9 cellular contexts compared by ENCODE assay signal in the genomic region with DNA sequence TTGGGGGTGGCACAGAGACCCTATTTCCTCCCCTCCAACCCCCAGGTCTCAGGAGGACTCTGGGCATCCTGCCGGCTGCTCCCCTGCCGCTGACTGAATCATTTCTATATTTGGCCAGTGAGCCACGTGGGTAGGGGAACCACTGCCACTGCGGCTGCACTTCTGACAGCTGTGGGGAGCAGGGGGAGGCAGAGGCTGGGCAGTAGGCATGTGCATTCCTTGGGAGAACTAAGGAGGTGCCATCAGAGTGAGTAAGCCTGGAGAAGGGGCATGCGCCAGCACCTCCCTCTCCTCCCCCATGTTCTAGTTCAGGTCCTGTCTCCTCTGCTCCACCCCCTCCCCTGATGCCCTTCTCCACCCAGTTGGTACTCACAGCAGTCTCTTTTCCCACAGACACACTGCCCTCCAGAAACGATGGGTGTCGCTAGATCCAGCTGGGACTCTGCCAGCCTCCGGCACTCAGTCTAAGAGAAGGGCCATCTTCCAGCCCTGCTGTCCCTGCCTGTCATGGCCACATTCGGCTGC. TPM values are rescaled to one million over a fixed set of nuclear protein-coding genes. Genes with fewer than 3 reads are reported as not detected.
DNase-seq lines count a peak whose midpoint lies in the region; ATAC-seq and TF ChIP-seq lines count a peak whose summit lies in the region.
"Had no signal": no experiment of that assay in that cellular context is flagged by ENCODE, and none has a peak within 500 bp of the region (broad histone marks: within the 10 kb centered on the region; RNA-seq: fewer than 3 reads in every experiment).

No MANE protein-coding gene starts in this region.

- H3K36me3 ChIP-seq in brain microvascular endothelial cell (replicated peaks) = no peaks in the 10 kb centered on the region

- POLR2A ChIA-PET in HEK293T (lab: Yijun Ruan, JAX) = no interaction called here

- no peak for ATAC-seq in HG02763 (IDR thresholded peaks at IDR 0.05; ENCODE audit: unreplicated experiment)

- DNase-seq in GM12865 (ENCODE audit: low read depth) (peak; percentile 28), HPDE6-E6E7 (ENCODE audit: extremely low spot score) (peak; percentile 46), brain microvascular endothelial cell (peak; percentile 32), myocyte (ENCODE audit: low read depth) (peak; percentile 100), HEK293T (ENCODE audit: extremely low spot score) (no peak), activated gamma-delta T cell treated with Interleukin-2 at 50 U/mL for 16 hours (no peak)
- DNase-seq in activated CD4-positive, alpha-beta T cell treated with anti-CD3 and anti-CD28 coated beads, Interleukin-2, amount 50 U/mL, for 4 hours = no peak

- CTCF ChIA-PET in HEK293T (lab: Yijun Ruan, JAX) = interaction anchor here (1.0 to 3.4 kb wide), 6 partner anchors 7 to 230 kb away, joined by 3 to 58 read pairs (median 18); a partner anchor contains a TSS

- in situ Hi-C loops in brain microvascular endothelial cell (cut with HindIII; ENCODE audit: low pct_ligation_motif_present, low sequenced_read_pairs) = no loop called here

- TF ChIP-seq CTCF in GM12865 (IDR thresholded peaks at IDR 0.05; ENCODE audit: insufficient read depth, low read depth, low read length, missing control alignments) (no peak), brain microvascular endothelial cell (IDR thresholded peaks at IDR 0.05; ENCODE audit: low read depth, low read length, missing control alignments) (peak; percentile 11)

- H3K4me3 ChIP-seq in GM12865 (ENCODE audit: low read depth, low read length) = no peak overlapping the region
- no peak overlapping the region for H3K4me3 ChIP-seq in brain microvascular endothelial cell (ENCODE audit: low read depth, low read length)

- H3K27me3 ChIP-seq in brain microvascular endothelial cell (replicated peaks) = no peaks in the 10 kb centered on the region

- H3K27ac ChIP-seq in brain microvascular endothelial cell = no peak overlapping the region

TF ChIP-seq in HEK293T, 16 proteins besides CTCF, POLR2A, EP300 and RAD21:
- TF ChIP-seq TARDBP (IDR thresholded peaks at IDR 0.05) (no peak), FOXM1 (IDR thresholded peaks at IDR 0.05; ENCODE audit: borderline replicate concordance) (no peak)

RNA-seq across cellular contexts. Expression of a gene that starts 12.0 kb away (rescaled TPM):
- total RNA-seq in myocyte = 122 and 180 TPM in 2 replicates
- polyA plus RNA-seq in myocyte (2012) = 110 TPM

RNA-seq across cellular contexts. Expression of a gene that starts 31.1 kb away (rescaled TPM):
- 90.5 and 108 TPM in 2 replicates for total RNA-seq in myocyte
- polyA plus RNA-seq in myocyte (2012) = 59.0 TPM

RNA-seq across cellular contexts. Expression of a gene that starts 47.5 kb away (rescaled TPM):
- 882 and 1,586 TPM in 2 replicates for total RNA-seq in myocyte
- 367 TPM for polyA plus RNA-seq in myocyte (2012)
- total RNA-seq: dermis microvascular lymphatic vessel endothelial cell had no signal

Comparison
In these comparisons a context has a peak if more than half of its experiments do, and no peak if none do; other contexts are left out.
1. DNase-seq: peak in GM12865 (single experiment), HPDE6-E6E7 (single experiment), brain microvascular endothelial cell (single experiment) and myocyte (single experiment); none in HEK293T (single experiment), activated gamma-delta T cell treated with Interleukin-2 at 50 U/mL for 16 hours (single experiment) and activated CD4-positive, alpha-beta T cell treated with anti-CD3 and anti-CD28 coated beads, Interleukin-2, amount 50 U/mL, for 4 hours (0 of 2).